ENCODE assay signal across 12 cellular contexts in the genomic region with DNA sequence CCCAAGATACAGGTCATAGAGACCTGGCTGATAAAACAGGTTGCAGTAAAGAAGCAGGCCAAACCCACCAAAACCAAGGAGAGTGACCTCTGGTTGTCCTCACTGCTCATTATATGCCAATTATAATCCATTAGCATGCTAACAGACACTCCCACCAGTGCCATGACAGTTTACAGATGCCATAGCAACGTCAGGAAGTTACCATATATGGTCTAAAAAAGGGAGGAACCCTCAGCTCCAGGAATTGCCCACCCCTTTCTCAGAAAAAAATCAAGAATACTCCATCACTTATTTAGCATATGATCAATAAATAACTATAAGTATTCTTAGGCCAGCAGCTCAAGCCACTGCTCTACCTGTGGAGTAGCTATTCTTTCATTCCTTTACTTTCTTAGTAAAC.
A peak's percentile ranks its signal among the peaks of the same experiment; 100 is the strongest.
DNase-seq lines count a peak whose midpoint lies in the region; ATAC-seq, FAIRE-seq and TF ChIP-seq lines count a peak whose summit lies in the region.
"Had no signal": no experiment of that assay in that cellular context is flagged by ENCODE, and none has a peak within 500 bp of the region (broad histone marks: within the 10 kb centered on the region; RNA-seq: fewer than 3 reads in every experiment).

No MANE protein-coding gene starts in this region.

- no peak for ATAC-seq in HepG2
- ATAC-seq in right lobe of liver: no peak
- ATAC-seq: CD8-positive, alpha-beta T cell had no signal

- H3K4me1 ChIP-seq in HepG2 (ENCODE audit: insufficient read depth, low read length) (peaks cover 55% of the 10 kb centered on the region), right lobe of liver (peaks cover 2 to 18% (median 12%) of the 10 kb centered on the region in 4 donors), kidney (ENCODE audit: control insufficient read depth in 1 of 2, insufficient read depth in 1 of 2, low read depth in 1 of 2, low read length in 2 of 2) (peaks cover 3 to 4% of the 10 kb centered on the region in 2 donors)
- H3K4me1 ChIP-seq: HAP-1 had no signal

- intact Hi-C loops in HepG2 (cut with micrococcal nuclease; ENCODE audit: unreplicated experiment) (no loop called here), right lobe of liver (cut with DNase I) (no loop called here), kidney (cut with DNase I) (no loop called here)

- no peaks in the 10 kb centered on the region for H4K20me1 ChIP-seq in HepG2 (ENCODE audit: insufficient read depth, low read length)

- H3K27me3 ChIP-seq in HepG2 (ENCODE audit: control insufficient read depth in 1 of 2, insufficient read depth in 2 of 2, low read length in 2 of 2): no peaks in the 10 kb centered on the region
- H3K27me3 ChIP-seq in right lobe of liver: no peaks in the 10 kb centered on the region

- no TSS peak for BruUV-seq in HepG2 (replicated peaks; lab: Mats Ljungman, UMichigan)

- TF ChIP-seq RAD21 in HepG2 (CRISPR knock-in tag; IDR thresholded peaks at IDR 0.05): no peak

- H3K27ac ChIP-seq in HepG2 (ENCODE audit: extremely low read length, insufficient read depth, low read length) (no peak overlapping the region), right lobe of liver (no peak overlapping the region), kidney (ENCODE audit: low read depth in 2 of 2, low read length in 2 of 2) (no peak overlapping the region)

- peaks cover 9% of the 10 kb centered on the region; the same call in 1 of the 2 replicates for H3K9me3 ChIP-seq in HepG2 (ENCODE audit: low read length)
- no peaks in the 10 kb centered on the region for H3K9me3 ChIP-seq in right lobe of liver
- H3K9me3 ChIP-seq in kidney (ENCODE audit: control insufficient read depth in 1 of 2, low read length in 2 of 2): peaks cover 0 to 5% of the 10 kb centered on the region in 2 donors
- H3K9me3 ChIP-seq: HAP-1 had no signal

- no peak overlapping the region for H3K4me2 ChIP-seq in HepG2 (ENCODE audit: low read depth, low read length)

- CTCF ChIA-PET in HepG2 (lab: Yijun Ruan, JAX; ENCODE audit: low intra/inter-chr PET ratio, low total read pairs): no interaction called here

- H3K36me3 ChIP-seq in HepG2 (replicated peaks in 1 of 2; ENCODE audit: control insufficient read depth in 1 of 2, insufficient read depth in 2 of 2, low read length in 2 of 2) (no peaks in the 10 kb centered on the region), right lobe of liver (no peaks in the 10 kb centered on the region), kidney (ENCODE audit: control insufficient read depth in 1 of 2, insufficient read depth in 2 of 2, low read length in 2 of 2) (no peaks in the 10 kb centered on the region)
- H3K36me3 ChIP-seq: HAP-1 had no signal

- 75% methylated on average over 1 of the region's 1 CpG for WGBS in HepG2 (ENCODE audit: low lambda C conversion rate)
- 70% methylated on average over 1 of the region's 1 CpG for WGBS in right lobe of liver (ENCODE audit: insufficient coverage, low coverage, low lambda C conversion rate, missing lambda C conversion rate)

- DNase-seq in HepG2 (ENCODE audit: low spot score) (no peak), right lobe of liver (no peak), NCI-H69 (lab: John Stamatoyannopoulos, UW) (peak; percentile 39), erythroblast (lab: John Stamatoyannopoulos, UW) (peak; percentile 12 to 16), occipital lobe (lab: John Stamatoyannopoulos, UW) (no peak), kidney (no peak), NCI-H748 (lab: John Stamatoyannopoulos, UW; ENCODE audit: unreplicated experiment) (no peak)
- DNase-seq: ACHN; CD8-positive, alpha-beta T cell had no signal

- no peak overlapping the region for H3K9ac ChIP-seq in HepG2 (ENCODE audit: insufficient read depth, low read depth, low read length)
- H3K9ac ChIP-seq in kidney (ENCODE audit: low read length in 2 of 2): no peak overlapping the region

- FAIRE-seq in HepG2 (lab: Jason Lieb, UNC) (no peak), kidney (lab: Jason Lieb, UNC) (no peak)
- FAIRE-seq: H1, HTR-8/SVneo had no signal

- H2AFZ ChIP-seq in HepG2 (ENCODE audit: low read length): no peak overlapping the region

- H3K4me3 ChIP-seq in HepG2 (replicated peaks in 1 of 3; ENCODE audit: insufficient read depth in 1 of 3, low read depth in 2 of 3, low read length in 3 of 3): no peak overlapping the region
- H3K4me3 ChIP-seq in right lobe of liver: no peak overlapping the region
- no peak overlapping the region for H3K4me3 ChIP-seq in kidney (ENCODE audit: low read length in 2 of 2)
- H3K4me3 ChIP-seq: HAP-1 had no signal

- POLR2A ChIA-PET in HepG2 (lab: Yijun Ruan, JAX): interaction anchor here (0.8 kb wide), 1 partner anchor 12 kb away, joined by 5 read pairs; no protein-coding TSS in a partner anchor

- TF ChIP-seq POLR2A in HepG2 (IDR thresholded peaks at IDR 0.05; ENCODE audit: insufficient read depth in 1 of 2, low read depth in 2 of 2, low read length in 2 of 2) (no peak), right lobe of liver (IDR thresholded peaks at IDR 0.05) (no peak), erythroblast (IDR thresholded peaks at IDR 0.05; ENCODE audit: low read length) (no peak)

- TF ChIP-seq EP300 in HepG2 (IDR thresholded peaks at IDR 0.05; ENCODE audit: low read depth in 2 of 2, low read length in 2 of 2) (no peak), HepG2 (CRISPR knock-in tag; IDR thresholded peaks at IDR 0.05; ENCODE audit: borderline replicate concordance) (no peak)

- TF ChIP-seq CTCF in HepG2 (CRISPR knock-in tag; IDR thresholded peaks at IDR 0.05) (no peak), right lobe of liver (IDR thresholded peaks at IDR 0.05) (no peak), kidney (IDR thresholded peaks at IDR 0.05; ENCODE audit: borderline replicate concordance, extremely low read depth, insufficient read depth) (no peak)

- in situ Hi-C loops in HepG2 (cut with HindIII; ENCODE audit: extremely low pct_ligation_motif_present, low pct_unique_long_range_greater_than_20kb): loop anchor here (5.0 kb wide), 1 partner anchor 570 kb away; no protein-coding TSS in a partner anchor

- no peaks in the 10 kb centered on the region for H3K79me2 ChIP-seq in HepG2 (ENCODE audit: insufficient read depth, low read length)

TF ChIP-seq in HepG2, 621 proteins besides CTCF, POLR2A, EP300 and RAD21:
- TF ChIP-seq SRF (IDR thresholded peaks at IDR 0.05; ENCODE audit: low read depth, low read length) (peak; percentile 47; the same call in 1 of the 2 replicates), ZNF616 (CRISPR knock-in tag; IDR thresholded peaks at IDR 0.05; ENCODE audit: low read depth) (no peak)

Comparison
In these comparisons a context has a peak if more than half of its experiments do, and no peak if none do; other contexts are left out.
1. DNase-seq: peak in NCI-H69 (single experiment) and erythroblast (2 of 2); none in HepG2 (single experiment), right lobe of liver (0 of 3), occipital lobe (single experiment), kidney (single experiment) and NCI-H748 (single experiment).